Comparison of ENCODE assay signal across 7 cellular contexts in the genomic region with DNA sequence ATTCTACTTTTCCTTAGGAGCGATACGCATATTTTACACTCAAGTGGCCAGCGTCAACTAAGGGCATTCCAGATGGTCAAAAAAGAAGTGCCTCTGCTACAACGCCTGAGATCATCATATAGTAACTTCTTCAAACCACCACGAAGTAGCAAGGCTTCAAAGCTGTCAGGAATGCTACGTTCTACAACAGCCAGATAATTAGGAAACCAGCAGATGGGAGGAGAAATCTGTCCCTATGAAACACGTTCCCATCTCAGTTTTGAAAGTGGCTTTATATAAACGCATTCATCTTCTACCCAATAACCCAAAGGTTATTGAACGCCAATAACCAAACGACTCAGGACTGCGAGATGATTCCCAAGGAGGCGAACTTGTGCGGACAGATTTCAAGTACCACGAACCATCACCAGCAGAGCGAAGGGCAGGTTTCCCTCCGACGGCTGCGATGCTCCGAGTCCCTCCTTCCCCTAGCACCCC. TPM values are rescaled to one million over a fixed set of nuclear protein-coding genes. Genes with fewer than 3 reads are reported as not detected.
DNase-seq lines count a peak whose midpoint lies in the region; ATAC-seq and TF ChIP-seq lines count a peak whose summit lies in the region.

No MANE protein-coding gene starts in this region.

- DNase-seq in Daoy (ENCODE audit: low read depth) (peak; percentile 10), activated B cell treated with CpG ODN at 0.5 μM for 24 hours (no peak), glutamatergic neuron (no peak), sigmoid colon (no peak), NCI-H226 (no peak), NCI-H146 treated with DMSO at 0.1 percent for 48 hours (lab: John Stamatoyannopoulos, UW; ENCODE audit: unreplicated experiment) (no peak)

- CTCF ChIA-PET in activated B cell treated with CpG ODN at 0.5 μM for 24 hours (lab: Charles Lee), result no interaction called here

- 15 to 18% methylated on average over 19 of the region's 19 CpGs for WGBS in sigmoid colon, 2 donors

- H3K4me3 ChIP-seq in sigmoid colon, result peak overlapping the region; percentile 71 to 95 (median 76)

- H3K27me3 ChIP-seq in sigmoid colon, result no peaks in the 10 kb centered on the region

- H3K4me1 ChIP-seq in sigmoid colon, result peaks cover 0 to 19% (median 14%) of the 10 kb centered on the region in 4 donors

- POLR2A ChIA-PET in activated B cell treated with CpG ODN at 0.5 μM for 24 hours (lab: Charles Lee), result no interaction called here

- TF ChIP-seq EP300 in sigmoid colon (IDR thresholded peaks at IDR 0.05), result no peak

- peak overlapping the region; percentile 90 to 97 (median 94) for H3K27ac ChIP-seq in sigmoid colon

- TF ChIP-seq POLR2A in sigmoid colon (IDR thresholded peaks at IDR 0.05), result no peak

- H3K27me3 Mint-ChIP-seq in activated B cell treated with CpG ODN at 0.5 μM for 24 hours (no peaks in the 10 kb centered on the region), glutamatergic neuron (ENCODE audit: unreplicated experiment) (peaks cover 9% of the 10 kb centered on the region)

- no peaks in the 10 kb centered on the region for H3K36me3 ChIP-seq in sigmoid colon

- TF ChIP-seq CTCF in activated B cell treated with CpG ODN at 0.5 μM for 24 hours (IDR thresholded peaks at IDR 0.05) (no peak), glutamatergic neuron (IDR thresholded peaks at IDR 0.05; ENCODE audit: partially characterized antibody, unreplicated experiment) (no peak), sigmoid colon (IDR thresholded peaks at IDR 0.05) (no peak)

- intact Hi-C loops in activated B cell treated with CpG ODN at 0.5 μM for 24 hours (cut with micrococcal nuclease), result no loop called here
- intact Hi-C loops in sigmoid colon (cut with DNase I), result no loop called here

- H3K27ac Mint-ChIP-seq in activated B cell treated with CpG ODN at 0.5 μM for 24 hours, result no peak overlapping the region
- H3K27ac Mint-ChIP-seq in glutamatergic neuron (ENCODE audit: unreplicated experiment), result peak overlapping the region; percentile 83

- ATAC-seq in HG03025 (IDR thresholded peaks at IDR 0.05; ENCODE audit: low FRiP score, unreplicated experiment) (peak; percentile 3), activated B cell treated with CpG ODN at 0.5 μM for 24 hours (ENCODE audit: low read depth) (no peak)

- H3K36me3 Mint-ChIP-seq in activated B cell treated with CpG ODN at 0.5 μM for 24 hours (ENCODE audit: low read depth) (peaks cover 2% of the 10 kb centered on the region), glutamatergic neuron (ENCODE audit: unreplicated experiment) (peaks cover 4% of the 10 kb centered on the region)

- no peaks in the 10 kb centered on the region for H3K9me3 ChIP-seq in sigmoid colon

- H3K4me1 Mint-ChIP-seq in activated B cell treated with CpG ODN at 0.5 μM for 24 hours, result peaks cover 12% of the 10 kb centered on the region
- peaks cover 10% of the 10 kb centered on the region for H3K4me1 Mint-ChIP-seq in glutamatergic neuron (ENCODE audit: low read depth, unreplicated experiment)

- H3K4me3 Mint-ChIP-seq in activated B cell treated with CpG ODN at 0.5 μM for 24 hours (peak overlapping the region; percentile 76), glutamatergic neuron (ENCODE audit: unreplicated experiment) (peak overlapping the region; percentile 91)

- H3K9me3 Mint-ChIP-seq in activated B cell treated with CpG ODN at 0.5 μM for 24 hours, result no peaks in the 10 kb centered on the region
- H3K9me3 Mint-ChIP-seq in glutamatergic neuron (ENCODE audit: unreplicated experiment), result peaks cover 10% of the 10 kb centered on the region

RNA-seq across cellular contexts. Expression of gene ABHD12, which starts 1.2 kb away (rescaled TPM):
- 22.4 and 42.4 TPM in 2 replicates for total RNA-seq in Daoy (2014; rRNA removed; shearing (Covaris generic))
- total RNA-seq in activated B cell treated with CpG ODN at 0.5 μM for 24 hours (16.1 and 16.3 TPM in 2 replicates), glutamatergic neuron (ENCODE audit: unreplicated experiment) (101 TPM), sigmoid colon (10 to 100 TPM; 18.9 to 39.6 (median 34.9) TPM)
- polyA plus RNA-seq in sigmoid colon, result 10 to 100 TPM; 27.0 to 49.0 (median 35.7) TPM

RNA-seq across cellular contexts. Expression of gene GINS1, which starts 18.1 kb away (rescaled TPM):
- 37.1 and 37.9 TPM in 2 replicates for total RNA-seq in Daoy (2014; rRNA removed; shearing (Covaris generic))
- 2.9 and 5.4 TPM in 2 replicates for total RNA-seq in activated B cell treated with CpG ODN at 0.5 μM for 24 hours
- total RNA-seq in glutamatergic neuron (ENCODE audit: unreplicated experiment), result 5.3 TPM
- total RNA-seq in sigmoid colon, result 1 to 10 TPM in 1 of 4 donors, under 1 TPM in 3; 0.28 to 1.4 (median 0.50) TPM
- polyA plus RNA-seq in sigmoid colon, result 1 to 10 TPM; 1.2 to 7.6 (median 4.2) TPM
